ENCODE assay signal across 8 cellular contexts in genomic region chr17:17972952-17973254, GRCh38. TPM values are rescaled to one million over a fixed set of nuclear protein-coding genes. Genes with fewer than 3 reads are reported as not detected.
DNase-seq lines count a peak whose midpoint lies in the region; ATAC-seq, FAIRE-seq and TF ChIP-seq lines count a peak whose summit lies in the region.

No MANE protein-coding gene starts in this region.

- H3K36me3 ChIP-seq in gastroesophageal sphincter (no peaks in the 10 kb centered on the region), skeletal muscle satellite cell (ENCODE audit: insufficient read depth, low read length) (no peaks in the 10 kb centered on the region)

- no peak for TF ChIP-seq CTCF in gastroesophageal sphincter (IDR thresholded peaks at IDR 0.05)

- H3K9me3 ChIP-seq in T-helper 17 cell (ENCODE audit: control insufficient read depth, low read length, poor library complexity, severe bottlenecking) (no peaks in the 10 kb centered on the region), gastroesophageal sphincter (no peaks in the 10 kb centered on the region), skeletal muscle satellite cell (replicated peaks; ENCODE audit: low read length) (no peaks in the 10 kb centered on the region)

- H3K4me3 ChIP-seq in gastroesophageal sphincter (peak overlapping the region; percentile 34 to 59), skeletal muscle satellite cell (ENCODE audit: low read length) (peak overlapping the region; percentile 77)

- H3K4me2 ChIP-seq in skeletal muscle satellite cell (ENCODE audit: low read length), result peak overlapping the region; percentile 79

- H3K27me3 ChIP-seq in gastroesophageal sphincter (no peaks in the 10 kb centered on the region), skeletal muscle satellite cell (ENCODE audit: control insufficient read depth, insufficient read depth, low read length) (no peaks in the 10 kb centered on the region)

- no peaks in the 10 kb centered on the region for H3K36me3 Mint-ChIP-seq in T-helper 17 cell (ENCODE audit: low read depth)

- peaks cover 42% of the 10 kb centered on the region for H3K4me1 Mint-ChIP-seq in T-helper 17 cell

- peak overlapping the region in 3 of 4 donors; percentile 55 to 74 (median 61) for H3K27ac ChIP-seq in gastroesophageal sphincter

- peak; percentile 0 for ATAC-seq in GM19324 (IDR thresholded peaks at IDR 0.05; ENCODE audit: low FRiP score, unreplicated experiment)
- no peak for ATAC-seq in T-helper 17 cell
- no peak for ATAC-seq in gastroesophageal sphincter
- no peak for ATAC-seq in GM21390 (IDR thresholded peaks at IDR 0.05; ENCODE audit: unreplicated experiment)

- H3K9ac ChIP-seq in skeletal muscle satellite cell (ENCODE audit: low read depth, low read length), result peak overlapping the region; percentile 60

- H3K27ac Mint-ChIP-seq in T-helper 17 cell, result peak overlapping the region; percentile 91

- TF ChIP-seq POLR2A in gastroesophageal sphincter (IDR thresholded peaks at IDR 0.05), result no peak

- H3K4me1 ChIP-seq in gastroesophageal sphincter (peaks cover 2 to 48% (median 13%) of the 10 kb centered on the region in 3 donors), skeletal muscle satellite cell (ENCODE audit: control insufficient read depth, insufficient read depth, low read length) (peaks cover 18% of the 10 kb centered on the region)

- no peak for TF ChIP-seq EP300 in gastroesophageal sphincter (IDR thresholded peaks at IDR 0.05)

- H3K27me3 Mint-ChIP-seq in T-helper 17 cell, result no peaks in the 10 kb centered on the region

- no peak for DNase-seq in T-helper 17 cell
- no peak for DNase-seq in epidermal melanocyte (ENCODE audit: insufficient read length, low spot score)
- no peak for DNase-seq in HPDE6-E6E7 (ENCODE audit: extremely low spot score)
- DNase-seq in RCC 7860 (ENCODE audit: low spot score), result no peak

- peak overlapping the region; percentile 98 for H3K4me3 Mint-ChIP-seq in T-helper 17 cell

- 0 to 2% methylated on average over 9 to 13 of the region's 13 CpGs for WGBS in gastroesophageal sphincter (ENCODE audit: low coverage in 1 of 2), 2 donors

- no peak for FAIRE-seq in RCC 7860 (lab: Jason Lieb, UNC)

RNA-seq across cellular contexts. Expression of gene DRC3, which starts 0.2 kb away (rescaled TPM):
- not detected for total RNA-seq in T-helper 17 cell
- total RNA-seq in gastroesophageal sphincter, result 1 to 10 TPM; 1.1 to 3.5 (median 1.7) TPM
- total RNA-seq in skeletal muscle satellite cell (2012; rRNA removed), result 0.76 and 1.7 TPM in 2 replicates

RNA-seq across cellular contexts. Expression of gene TOM1L2, which starts 0.7 kb away (rescaled TPM):
- total RNA-seq in T-helper 17 cell (10 to 100 TPM; 42.2 to 44.2 TPM), gastroesophageal sphincter (10 to 100 TPM; 49.6 to 88.9 (median 74.8) TPM)
- total RNA-seq in skeletal muscle satellite cell (2012; rRNA removed), result 21.5 and 25.8 TPM in 2 replicates
